ENCODE assay signal across 8 cellular contexts in genomic region chr1:226062558-226063361, GRCh38. TPM values are rescaled to one million over a fixed set of nuclear protein-coding genes. Genes with fewer than 3 reads are reported as not detected.
DNase-seq lines count a peak whose midpoint lies in the region; ATAC-seq and TF ChIP-seq lines count a peak whose summit lies in the region.

Gene H3-3A (plus strand): TSS chr1:226062716. CDS start chr1:226064352, 1,636 bp downstream.

- peaks cover 38% of the 10 kb centered on the region for H4K20me1 ChIP-seq in SU-DHL-6 (ENCODE audit: low read depth, low read length)

- peak within 1 kb of the TSS; percentile 99 for H3K4me3 Mint-ChIP-seq in activated naive CD8-positive, alpha-beta T cell treated with anti-CD3 and anti-CD28 coated beads, Interleukin-2, amount 10 ng/mL, durations not matched to agents 7 days and 5 days

- H3K27ac ChIP-seq in SU-DHL-6 (ENCODE audit: low read depth, low read length) (peak within 1 kb of the TSS; percentile 100), parathyroid adenoma (peak within 1 kb of the TSS; percentile 99), tibial artery (peak within 1 kb of the TSS; percentile 96 to 99)

- no peaks in the 10 kb centered on the region for H3K9me2 ChIP-seq in SU-DHL-6 (replicated peaks; ENCODE audit: insufficient read depth, low read length)

- H3K27me3 ChIP-seq in SU-DHL-6 (ENCODE audit: low read length) (no peaks in the 10 kb centered on the region), parathyroid adenoma (ENCODE audit: control insufficient read depth, insufficient read depth, low read length) (no peaks in the 10 kb centered on the region), tibial artery (no peaks in the 10 kb centered on the region)

- H3K36me3 Mint-ChIP-seq in activated naive CD8-positive, alpha-beta T cell treated with anti-CD3 and anti-CD28 coated beads, Interleukin-2, amount 10 ng/mL, durations not matched to agents 7 days and 5 days, result peaks cover 34% of the 10 kb centered on the region

- no peaks in the 10 kb centered on the region for H3K9me3 ChIP-seq in SU-DHL-6 (ENCODE audit: insufficient read depth, low read length)
- H3K9me3 ChIP-seq in parathyroid adenoma (ENCODE audit: control insufficient read depth, low read length), result no peaks in the 10 kb centered on the region
- H3K9me3 ChIP-seq in tibial artery, result no peaks in the 10 kb centered on the region

- H3K4me3 ChIP-seq in GM12865 (ENCODE audit: low read depth, low read length) (peak within 1 kb of the TSS; percentile 81), SU-DHL-6 (ENCODE audit: insufficient read depth, low read length, poor library complexity, severe bottlenecking) (peak within 1 kb of the TSS; percentile 92), parathyroid adenoma (ENCODE audit: low read depth, low read length) (peak within 1 kb of the TSS; percentile 98), tibial artery (peak within 1 kb of the TSS; percentile 81 to 88)

- peaks cover 31% of the 10 kb centered on the region for H3K36me3 ChIP-seq in SU-DHL-6 (ENCODE audit: low read length)
- no peaks in the 10 kb centered on the region for H3K36me3 ChIP-seq in parathyroid adenoma (ENCODE audit: control insufficient read depth, insufficient read depth, low read length)
- H3K36me3 ChIP-seq in tibial artery, result peaks cover 14 to 23% (median 18%) of the 10 kb centered on the region in 3 donors

- no peak for TF ChIP-seq CTCF in GM12865 (IDR thresholded peaks at IDR 0.05; ENCODE audit: insufficient read depth, low read depth, low read length, missing control alignments)
- no peak for TF ChIP-seq CTCF in SU-DHL-6 (IDR thresholded peaks at IDR 0.05; ENCODE audit: insufficient read depth, low read length, poor library complexity, severe bottlenecking)
- TF ChIP-seq CTCF in parathyroid adenoma (IDR thresholded peaks at IDR 0.05), result no peak
- TF ChIP-seq CTCF in tibial artery (IDR thresholded peaks at IDR 0.05), result peak in 1 of 2 experiments; percentile 13

- H3K27ac Mint-ChIP-seq in activated naive CD8-positive, alpha-beta T cell treated with anti-CD3 and anti-CD28 coated beads, Interleukin-2, amount 10 ng/mL, durations not matched to agents 7 days and 5 days, result peak within 1 kb of the TSS; percentile 100

- no peaks in the 10 kb centered on the region for H3K9me3 Mint-ChIP-seq in activated naive CD8-positive, alpha-beta T cell treated with anti-CD3 and anti-CD28 coated beads, Interleukin-2, amount 10 ng/mL, durations not matched to agents 7 days and 5 days

- H3K27me3 Mint-ChIP-seq in activated naive CD8-positive, alpha-beta T cell treated with anti-CD3 and anti-CD28 coated beads, Interleukin-2, amount 10 ng/mL, durations not matched to agents 7 days and 5 days, result no peaks in the 10 kb centered on the region

- ATAC-seq in HG02759 (IDR thresholded peaks at IDR 0.05; ENCODE audit: unreplicated experiment) (peak; percentile 78), Right ventricle myocardium inferior (peak; percentile 94)
- ATAC-seq in activated naive CD8-positive, alpha-beta T cell treated with anti-CD3 and anti-CD28 coated beads, Interleukin-2, amount 10 ng/mL, durations not matched to agents 7 days and 5 days (ENCODE audit: low read depth), result peak; percentile 85

- POLR2A ChIA-PET in activated naive CD8-positive, alpha-beta T cell treated with anti-CD3 and anti-CD28 coated beads, Interleukin-2, amount 10 ng/mL, durations not matched to agents 7 days and 5 days (lab: Charles Lee), result interaction anchor here (0.6 to 7.4 kb wide), 45 partner anchors 9 to 1564 kb away, joined by 3 to 287 read pairs (median 5); partner anchors contain the start of genes LBR, LIN9, PYCR2 and SDE2

- H3K79me2 ChIP-seq in SU-DHL-6 (ENCODE audit: insufficient read depth, low read length), result peaks cover 50% of the 10 kb centered on the region
- H3K79me2 ChIP-seq in parathyroid adenoma, result peaks cover 20% of the 10 kb centered on the region

- peaks cover 44% of the 10 kb centered on the region for H3F3A ChIP-seq in SU-DHL-6 (ENCODE audit: insufficient read depth)

- H3K9ac ChIP-seq in SU-DHL-6 (ENCODE audit: low read length) (peak within 1 kb of the TSS; percentile 100), parathyroid adenoma (peak within 1 kb of the TSS; percentile 95)

- peaks cover 9% of the 10 kb centered on the region for H3K4me1 ChIP-seq in parathyroid adenoma
- peaks cover 2 to 42% (median 30%) of the 10 kb centered on the region in 4 donors for H3K4me1 ChIP-seq in tibial artery

- DNase-seq in GM12865 (ENCODE audit: low read depth) (peak; percentile 98), NCI-H1417 (lab: John Stamatoyannopoulos, UW) (peak; percentile 89 to 97 (median 95)), Right ventricle myocardium inferior (ENCODE audit: missing footprints) (peak; percentile 100), tibial artery (peak; percentile 99)
- peak; percentile 99 for DNase-seq in activated naive CD8-positive, alpha-beta T cell treated with anti-CD3 and anti-CD28 coated beads, Interleukin-2, amount 10 ng/mL, durations not matched to agents 7 days and 5 days

- H2AFZ ChIP-seq in SU-DHL-6 (ENCODE audit: low read depth, low read length, severe bottlenecking), result peak within 1 kb of the TSS; percentile 81
- peak within 1 kb of the TSS; percentile 78 for H2AFZ ChIP-seq in parathyroid adenoma

- intact Hi-C loops in Right ventricle myocardium inferior (cut with DNase I), result loop anchor here (1.0 to 5.0 kb wide), 3 partner anchors 59 to 125 kb away; partner anchors contain the start of genes ACBD3 and SDE2
- intact Hi-C loops in tibial artery (cut with DNase I; ENCODE audit: low total_unique reads), result loop anchor here (2.0 to 10.0 kb wide), 3 partner anchors 48 to 122 kb away; partner anchors contain the start of gene ACBD3

- H3K4me2 ChIP-seq in SU-DHL-6 (ENCODE audit: low read depth, low read length, poor library complexity, severe bottlenecking) (peak within 1 kb of the TSS; percentile 77), parathyroid adenoma (ENCODE audit: low read length) (peak within 1 kb of the TSS; percentile 80)

- H3K4me1 Mint-ChIP-seq in activated naive CD8-positive, alpha-beta T cell treated with anti-CD3 and anti-CD28 coated beads, Interleukin-2, amount 10 ng/mL, durations not matched to agents 7 days and 5 days, result peaks cover 27% of the 10 kb centered on the region

RNA-seq across cellular contexts. Expression of gene H3-3A, which starts in this region (rescaled TPM):
- 100 to 1,000 TPM; 454 to 466 TPM for total RNA-seq in activated naive CD8-positive, alpha-beta T cell treated with anti-CD3 and anti-CD28 coated beads, Interleukin-2, amount 10 ng/mL, durations not matched to agents 7 days and 5 days
- total RNA-seq in Right ventricle myocardium inferior, result 348 TPM

Comparison
In these comparisons a context has a peak if more than half of its experiments do, and no peak if none do; other contexts are left out.
1. Peak in every context shown above with its lines: DNase-seq, ATAC-seq, H3K4me3 ChIP-seq and H3K27ac ChIP-seq.